In the genomic region with DNA sequence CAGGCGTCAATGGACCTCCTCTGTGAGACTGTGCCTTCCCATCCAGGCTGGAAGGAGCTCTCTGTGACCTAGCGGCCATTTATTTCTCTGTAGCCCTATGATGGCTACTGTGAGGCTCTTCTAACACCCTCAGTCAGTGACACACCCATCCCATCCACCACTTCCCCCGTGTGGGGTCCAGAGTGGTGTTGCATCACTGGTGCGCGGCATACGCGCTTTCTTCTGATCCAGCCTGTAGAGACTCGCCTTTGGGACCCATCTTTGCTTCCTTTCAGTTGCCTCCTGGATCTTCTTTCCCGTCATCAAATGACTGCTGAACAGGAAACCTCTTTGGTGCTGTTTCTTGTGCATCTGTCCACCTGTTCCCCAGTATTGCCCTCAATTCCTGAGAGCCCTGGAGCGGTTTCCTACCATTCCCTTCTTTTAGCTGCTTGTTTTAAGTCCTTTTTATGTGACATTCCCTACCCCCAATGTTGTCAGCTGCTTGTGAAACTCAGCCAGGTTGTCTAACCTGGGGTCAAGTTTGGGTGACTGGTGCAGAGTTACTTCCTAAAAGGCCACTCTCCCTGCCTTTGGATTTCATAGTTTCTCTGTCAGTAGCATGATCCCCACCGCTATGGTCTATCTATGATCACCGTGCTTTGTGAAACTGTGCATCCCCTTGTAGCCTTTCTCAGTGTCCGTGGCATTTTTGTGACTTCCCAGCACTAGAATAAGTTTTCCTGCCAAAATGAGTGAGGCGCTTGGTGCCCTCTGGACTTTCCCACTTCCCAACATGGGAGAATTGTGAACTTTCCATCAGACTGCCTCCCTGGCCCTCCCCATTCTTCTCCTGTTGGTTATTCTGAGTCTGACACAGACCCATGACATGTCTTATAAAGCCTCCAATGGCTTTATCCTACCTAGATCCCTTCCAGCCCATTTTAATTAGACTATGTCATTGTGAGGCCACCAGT, we compare ENCODE assay signal across 18 cellular contexts. TPM values are rescaled to one million over a fixed set of nuclear protein-coding genes. Genes with fewer than 3 reads are reported as not detected.
DNase-seq lines count a peak whose midpoint lies in the region; ATAC-seq, FAIRE-seq and TF ChIP-seq lines count a peak whose summit lies in the region.
"Had no signal": no experiment of that assay in that cellular context is flagged by ENCODE, and none has a peak within 500 bp of the region (broad histone marks: within the 10 kb centered on the region; RNA-seq: fewer than 3 reads in every experiment).

No MANE protein-coding gene starts in this region.

- no peak for ATAC-seq in CD4-positive, CD25-positive, alpha-beta regulatory T cell (ENCODE audit: low read depth in 2 of 2)
- no peak for ATAC-seq in HG03432 (IDR thresholded peaks at IDR 0.05; ENCODE audit: unreplicated experiment)
- ATAC-seq: upper lobe of right lung had no signal

- peaks cover 6 to 50% (median 25%) of the 10 kb centered on the region in 4 donors for H3K4me1 Mint-ChIP-seq in CD4-positive, CD25-positive, alpha-beta regulatory T cell
- peaks cover 3% of the 10 kb centered on the region for H3K4me1 Mint-ChIP-seq in endodermal cell

- H3K36me3 Mint-ChIP-seq in CD4-positive, CD25-positive, alpha-beta regulatory T cell, result peaks cover 13% of the 10 kb centered on the region
- peaks cover 42% of the 10 kb centered on the region for H3K36me3 Mint-ChIP-seq in endodermal cell (ENCODE audit: low read depth)

- H3K27ac ChIP-seq in CD4-positive, CD25-positive, alpha-beta regulatory T cell (ENCODE audit: insufficient read depth, low read length, poor library complexity, severe bottlenecking), result no peak overlapping the region
- no peak overlapping the region for H3K27ac ChIP-seq in endodermal cell (ENCODE audit: low read depth, low read length)
- H3K27ac ChIP-seq: prostate gland, skin epidermis, upper lobe of right lung, WERI-Rb-1 had no signal

- TF ChIP-seq CTCF in endodermal cell (conservative IDR thresholded peaks at IDR 0.05), result no peak

- no peaks in the 10 kb centered on the region for H3K27me3 ChIP-seq in CD4-positive, CD25-positive, alpha-beta regulatory T cell (ENCODE audit: control insufficient read depth, insufficient read depth, low read length)
- H3K27me3 ChIP-seq in endodermal cell (ENCODE audit: control insufficient read depth, insufficient read depth, low read length, poor library complexity, severe bottlenecking), result no peaks in the 10 kb centered on the region
- H3K27me3 ChIP-seq: upper lobe of right lung had no signal

- no peak for DNase-seq in CD4-positive, CD25-positive, alpha-beta regulatory T cell
- DNase-seq in GM12891 (ENCODE audit: insufficient read length, low spot score), result no peak
- DNase-seq in endodermal cell, result no peak
- DNase-seq in cerebellar cortex (ENCODE audit: low spot score), result no peak
- no peak for DNase-seq in erythroblast (lab: John Stamatoyannopoulos, UW)
- DNase-seq: DND-41; NCI-H146; NCI-H2171; NCI-H748 treated with DMSO at 0.1 percent for 48 hours; nephron progenitor cell; SHP77; stimulated activated CD4-positive, alpha-beta T cell treated with anti-CD3 and anti-CD28 coated beads, Interleukin-2, amount 100 ng/mL, for 48 hours; upper lobe of right lung; WERI-Rb-1 had no signal

- H3K4me1 ChIP-seq in CD4-positive, CD25-positive, alpha-beta regulatory T cell (ENCODE audit: control insufficient read depth, insufficient read depth, low read length, poor library complexity, severe bottlenecking), result peaks cover 6% of the 10 kb centered on the region
- no peaks in the 10 kb centered on the region for H3K4me1 ChIP-seq in endodermal cell (ENCODE audit: control insufficient read depth, insufficient read depth, low read length)
- H3K4me1 ChIP-seq: prostate gland had no signal

- H3K4me3 Mint-ChIP-seq in CD4-positive, CD25-positive, alpha-beta regulatory T cell, result peak overlapping the region in 2 of 4 donors; percentile 10 to 58
- no peak overlapping the region for H3K4me3 Mint-ChIP-seq in endodermal cell
- H3K4me3 Mint-ChIP-seq: nephron progenitor cell had no signal

- peak overlapping the region; percentile 20 to 94 (median 40) for H3K27ac Mint-ChIP-seq in CD4-positive, CD25-positive, alpha-beta regulatory T cell
- peak overlapping the region; percentile 32 for H3K27ac Mint-ChIP-seq in endodermal cell

- H3K9me3 Mint-ChIP-seq in CD4-positive, CD25-positive, alpha-beta regulatory T cell, result no peaks in the 10 kb centered on the region
- no peaks in the 10 kb centered on the region for H3K9me3 Mint-ChIP-seq in endodermal cell
- H3K9me3 Mint-ChIP-seq: nephron progenitor cell had no signal

- H3K27me3 Mint-ChIP-seq in CD4-positive, CD25-positive, alpha-beta regulatory T cell, result no peaks in the 10 kb centered on the region
- no peaks in the 10 kb centered on the region for H3K27me3 Mint-ChIP-seq in endodermal cell (ENCODE audit: insufficient read depth)

- no peak for FAIRE-seq in GM12891 (lab: Jason Lieb, UNC)

- no peaks in the 10 kb centered on the region for H3K9me3 ChIP-seq in CD4-positive, CD25-positive, alpha-beta regulatory T cell (ENCODE audit: control insufficient read depth in 2 of 2, low read length in 2 of 2)
- no peaks in the 10 kb centered on the region for H3K9me3 ChIP-seq in endodermal cell (ENCODE audit: control insufficient read depth, low read length)
- H3K9me3 ChIP-seq: HAP-1, prostate gland, upper lobe of right lung had no signal

- 95% methylated on average over 13 to 14 of the region's 14 CpGs for WGBS in endodermal cell (ENCODE audit: insufficient coverage in 1 of 2, insufficient read length in 1 of 2), 2 experiments

- peaks cover 13% of the 10 kb centered on the region for H3K36me3 ChIP-seq in CD4-positive, CD25-positive, alpha-beta regulatory T cell (ENCODE audit: control insufficient read depth, insufficient read depth, low read length)
- H3K36me3 ChIP-seq in endodermal cell (ENCODE audit: control insufficient read depth, insufficient read depth, low read length), result peaks cover 34% of the 10 kb centered on the region

- H3K4me3 ChIP-seq in CD4-positive, CD25-positive, alpha-beta regulatory T cell (ENCODE audit: low read depth, low read length), result no peak overlapping the region
- H3K4me3 ChIP-seq in endodermal cell (ENCODE audit: low read length), result no peak overlapping the region
- H3K4me3 ChIP-seq: HAP-1, prostate gland, skin epidermis, upper lobe of right lung had no signal

- 0 out of 2 replicates have a peak, but pooled peaks have one; percentile 18 for TF ChIP-seq POLR2A in GM12891 (IDR thresholded peaks at IDR 0.05; ENCODE audit: low read depth, low read length)
- no peak for TF ChIP-seq POLR2A in erythroblast (IDR thresholded peaks at IDR 0.05; ENCODE audit: low read length)

- no peak overlapping the region for H3K9ac ChIP-seq in endodermal cell (ENCODE audit: extremely low read depth, low read length, poor library complexity, severe bottlenecking)

TF ChIP-seq in GM12891, 5 proteins besides CTCF, POLR2A, EP300 and RAD21:
- TF ChIP-seq POLR2AphosphoS5 (IDR thresholded peaks at IDR 0.05; ENCODE audit: low read depth, low read length), result peak; percentile 3; the same call in 1 of the 2 replicates
- no peak for TF ChIP-seq TAF1 (IDR thresholded peaks at IDR 0.05; ENCODE audit: low read depth, low read length)

RNA-seq across cellular contexts. Expression of gene PRR3, which starts 5.7 kb away (rescaled TPM):
- 12.0 TPM for total RNA-seq in CD4-positive, CD25-positive, alpha-beta regulatory T cell
- polyA plus RNA-seq in CD4-positive, CD25-positive, alpha-beta regulatory T cell, result 10 to 100 TPM in 1 of 4 donors, 1 to 10 TPM in 3; 4.9 to 10.1 (median 7.7) TPM
- polyA plus RNA-seq in GM12891 (2012; ENCODE audit: low read depth, missing spikeins), result 12.4 TPM
- 10 to 100 TPM; 10.9 to 12.0 TPM for total RNA-seq in endodermal cell
- 42.4 TPM for polyA plus RNA-seq in endodermal cell (2013, experiment 1 of 2)
- polyA plus RNA-seq in endodermal cell (2013, experiment 2 of 2), result 36.6 TPM

RNA-seq across cellular contexts. Expression of gene GNL1, which starts 6.5 kb away (rescaled TPM):
- total RNA-seq in CD4-positive, CD25-positive, alpha-beta regulatory T cell, result 189 TPM
- 10 to 100 TPM; 36.6 to 41.7 (median 37.6) TPM for polyA plus RNA-seq in CD4-positive, CD25-positive, alpha-beta regulatory T cell
- polyA plus RNA-seq in GM12891 (2012; ENCODE audit: low read depth, missing spikeins), result 36.3 TPM
- 10 to 100 TPM; 82.1 to 93.5 TPM for total RNA-seq in endodermal cell
- 44.7 TPM for polyA plus RNA-seq in endodermal cell (2013, experiment 1 of 2)
- polyA plus RNA-seq in endodermal cell (2013, experiment 2 of 2), result 37.3 TPM

RNA-seq across cellular contexts. Expression of gene ABCF1, which starts 8.5 kb away (rescaled TPM):
- total RNA-seq in CD4-positive, CD25-positive, alpha-beta regulatory T cell, result 113 TPM
- polyA plus RNA-seq in CD4-positive, CD25-positive, alpha-beta regulatory T cell, result 10 to 100 TPM; 14.3 to 25.3 (median 16.4) TPM
- 48.8 TPM for polyA plus RNA-seq in GM12891 (2012; ENCODE audit: low read depth, missing spikeins)
- total RNA-seq in endodermal cell, result 10 to 100 TPM; 84.9 to 89.3 TPM
- 65.6 TPM for polyA plus RNA-seq in endodermal cell (2013, experiment 1 of 2)
- polyA plus RNA-seq in endodermal cell (2013, experiment 2 of 2), result 62.9 TPM

RNA-seq across cellular contexts. Expression of gene PPP1R10, which starts 54.3 kb away (rescaled TPM):
- 164 TPM for total RNA-seq in CD4-positive, CD25-positive, alpha-beta regulatory T cell
- 10 to 100 TPM; 18.0 to 22.9 (median 19.7) TPM for polyA plus RNA-seq in CD4-positive, CD25-positive, alpha-beta regulatory T cell
- polyA plus RNA-seq in GM12891 (2012; ENCODE audit: low read depth, missing spikeins), result 10.6 TPM
- total RNA-seq in endodermal cell, result 100 to 1,000 TPM; 122 to 126 TPM
- polyA plus RNA-seq in endodermal cell (2013, experiment 1 of 2), result 43.2 TPM
- polyA plus RNA-seq in endodermal cell (2013, experiment 2 of 2), result 41.9 TPM

RNA-seq across cellular contexts. Expression of gene MRPS18B, which starts 54.9 kb away (rescaled TPM):
- 19.0 TPM for total RNA-seq in CD4-positive, CD25-positive, alpha-beta regulatory T cell
- polyA plus RNA-seq in CD4-positive, CD25-positive, alpha-beta regulatory T cell, result 100 to 1,000 TPM; 121 to 165 (median 151) TPM
- polyA plus RNA-seq in GM12891 (2012; ENCODE audit: low read depth, missing spikeins), result 94.9 TPM
- total RNA-seq in endodermal cell, result 10 to 100 TPM; 37.6 to 39.7 TPM
- 48.6 TPM for polyA plus RNA-seq in endodermal cell (2013, experiment 1 of 2)
- polyA plus RNA-seq in endodermal cell (2013, experiment 2 of 2), result 45.3 TPM
